13 cellular contexts compared by ENCODE assay signal in genomic region chr1:167499106-167499505, GRCh38. TPM values are rescaled to one million over a fixed set of nuclear protein-coding genes. Genes with fewer than 3 reads are reported as not detected.
DNase-seq lines count a peak whose midpoint lies in the region; ATAC-seq and TF ChIP-seq lines count a peak whose summit lies in the region.
"Had no signal": no experiment of that assay in that cellular context is flagged by ENCODE, and none has a peak within 500 bp of the region (broad histone marks: within the 10 kb centered on the region; RNA-seq: fewer than 3 reads in every experiment).

No MANE protein-coding gene starts in this region.

- H3K27me3 ChIP-seq in CD8-positive, alpha-beta T cell (ENCODE audit: insufficient read depth, low read length): no peaks in the 10 kb centered on the region
- H3K27me3 ChIP-seq in MM.1S (replicated peaks; ENCODE audit: insufficient read depth, low read length): no peaks in the 10 kb centered on the region

- H3F3A ChIP-seq in MM.1S (ENCODE audit: insufficient read depth, low read length): peaks cover 18% of the 10 kb centered on the region

- peak overlapping the region; percentile 58 for H3K4me3 Mint-ChIP-seq in CD8-positive, alpha-beta T cell
- H3K4me3 Mint-ChIP-seq in activated naive CD8-positive, alpha-beta T cell treated with anti-CD3 and anti-CD28 coated beads, Interleukin-2, amount 10 ng/mL, durations not matched to agents 7 days and 5 days: peak overlapping the region; percentile 75

- no peak for ATAC-seq in CD8-positive, alpha-beta T cell
- ATAC-seq in GM19438 (IDR thresholded peaks at IDR 0.05; ENCODE audit: low read depth, unreplicated experiment) (peak; percentile 22), GM18519 (IDR thresholded peaks at IDR 0.05; ENCODE audit: low FRiP score, unreplicated experiment) (no peak)
- peak; percentile 41 for ATAC-seq in activated naive CD8-positive, alpha-beta T cell treated with anti-CD3 and anti-CD28 coated beads, Interleukin-2, amount 10 ng/mL, durations not matched to agents 7 days and 5 days (ENCODE audit: low read depth)
- ATAC-seq: gastroesophageal sphincter, SK-N-SH treated with all-trans-retinoic acid at 6 μM for 48 hours had no signal

- intact Hi-C loops in CD8-positive, alpha-beta T cell (cut with DNase I, micrococcal nuclease): loop anchor here in 1 of 2 experiments (2.0 kb wide), 1 partner anchor 14 kb away; no protein-coding TSS in a partner anchor

- H3K27me3 Mint-ChIP-seq in CD8-positive, alpha-beta T cell (ENCODE audit: low read depth): no peaks in the 10 kb centered on the region
- H3K27me3 Mint-ChIP-seq in activated naive CD8-positive, alpha-beta T cell treated with anti-CD3 and anti-CD28 coated beads, Interleukin-2, amount 10 ng/mL, durations not matched to agents 7 days and 5 days: no peaks in the 10 kb centered on the region

- H3K9me3 Mint-ChIP-seq in CD8-positive, alpha-beta T cell: no peaks in the 10 kb centered on the region
- no peaks in the 10 kb centered on the region for H3K9me3 Mint-ChIP-seq in activated naive CD8-positive, alpha-beta T cell treated with anti-CD3 and anti-CD28 coated beads, Interleukin-2, amount 10 ng/mL, durations not matched to agents 7 days and 5 days

- H3K27ac Mint-ChIP-seq in CD8-positive, alpha-beta T cell: peak overlapping the region; percentile 86
- H3K27ac Mint-ChIP-seq in activated naive CD8-positive, alpha-beta T cell treated with anti-CD3 and anti-CD28 coated beads, Interleukin-2, amount 10 ng/mL, durations not matched to agents 7 days and 5 days: peak overlapping the region; percentile 88

- peaks cover 100% of the 10 kb centered on the region for H3K4me1 ChIP-seq in CD8-positive, alpha-beta T cell (ENCODE audit: insufficient read depth, low read length)
- peaks cover 22% of the 10 kb centered on the region for H3K4me1 ChIP-seq in MM.1S (ENCODE audit: low read length)
- H3K4me1 ChIP-seq: gastroesophageal sphincter had no signal

- no peak overlapping the region for H3K4me3 ChIP-seq in CD8-positive, alpha-beta T cell (ENCODE audit: low read depth, low read length)
- no peak overlapping the region for H3K4me3 ChIP-seq in MM.1S (ENCODE audit: low read length)
- H3K4me3 ChIP-seq: gastroesophageal sphincter had no signal

- peaks cover 36% of the 10 kb centered on the region for H3K36me3 ChIP-seq in CD8-positive, alpha-beta T cell (ENCODE audit: insufficient read depth, low read length)
- no peaks in the 10 kb centered on the region for H3K36me3 ChIP-seq in MM.1S (replicated peaks; ENCODE audit: insufficient read depth, low read length)
- H3K36me3 ChIP-seq: gastroesophageal sphincter, neutrophil had no signal

- no peak overlapping the region for H3K9ac ChIP-seq in MM.1S (ENCODE audit: low read length)

- CTCF ChIA-PET in CD8-positive, alpha-beta T cell (lab: Charles Lee): interaction anchor here (0.6 to 4.1 kb wide), 8 partner anchors 12 to 60 kb away, joined by 3 to 17 read pairs (median 3); partner anchors contain the start of gene CD247

- no peak overlapping the region for H3K27ac ChIP-seq in CD8-positive, alpha-beta T cell (ENCODE audit: low read depth, low read length)
- peak overlapping the region; percentile 37; the same call in 1 of the 2 replicates for H3K27ac ChIP-seq in MM.1S (ENCODE audit: low read length)
- H3K27ac ChIP-seq: gastroesophageal sphincter, neutrophil had no signal

- H3K79me2 ChIP-seq in MM.1S (ENCODE audit: low read length): no peaks in the 10 kb centered on the region

- H3K36me3 Mint-ChIP-seq in CD8-positive, alpha-beta T cell: peaks cover 90% of the 10 kb centered on the region
- H3K36me3 Mint-ChIP-seq in activated naive CD8-positive, alpha-beta T cell treated with anti-CD3 and anti-CD28 coated beads, Interleukin-2, amount 10 ng/mL, durations not matched to agents 7 days and 5 days: peaks cover 42% of the 10 kb centered on the region

- peaks cover 99% of the 10 kb centered on the region for H3K4me1 Mint-ChIP-seq in CD8-positive, alpha-beta T cell (ENCODE audit: low read depth)
- peaks cover 84% of the 10 kb centered on the region for H3K4me1 Mint-ChIP-seq in activated naive CD8-positive, alpha-beta T cell treated with anti-CD3 and anti-CD28 coated beads, Interleukin-2, amount 10 ng/mL, durations not matched to agents 7 days and 5 days

- TF ChIP-seq CTCF in CD8-positive, alpha-beta T cell (IDR thresholded peaks at IDR 0.05): no peak
- TF ChIP-seq CTCF in MM.1S (IDR thresholded peaks at IDR 0.05; ENCODE audit: low read length): peak; percentile 24; the same call in 1 of the 2 replicates

- H3K4me2 ChIP-seq in MM.1S (ENCODE audit: low read depth, low read length): peak overlapping the region; percentile 56

- peak overlapping the region; percentile 4; the same call in 1 of the 2 replicates for H2AFZ ChIP-seq in MM.1S (ENCODE audit: low read length)

- H3K9me3 ChIP-seq in CD8-positive, alpha-beta T cell (ENCODE audit: low read length): no peaks in the 10 kb centered on the region
- H3K9me3 ChIP-seq in MM.1S (replicated peaks; ENCODE audit: insufficient read depth, low read length): no peaks in the 10 kb centered on the region
- H3K9me3 ChIP-seq: gastroesophageal sphincter, neutrophil had no signal

- POLR2A ChIA-PET in CD8-positive, alpha-beta T cell (lab: Charles Lee): interaction anchor here (0.5 to 2.1 kb wide), 5 partner anchors 9 to 234 kb away, joined by 3 to 6 read pairs (median 3); partner anchors contain the start of gene CD247
- POLR2A ChIA-PET in activated naive CD8-positive, alpha-beta T cell treated with anti-CD3 and anti-CD28 coated beads, Interleukin-2, amount 10 ng/mL, durations not matched to agents 7 days and 5 days (lab: Charles Lee): interaction anchor here (0.7 to 5.0 kb wide), 7 partner anchors 12 to 281 kb away, joined by 3 to 66 read pairs (median 6); partner anchors contain the start of genes CD247 and POU2F1

- peak in 2 of 7 experiments; percentile 2 to 8 for DNase-seq in CD8-positive, alpha-beta T cell
- DNase-seq in MM.1S (peak; percentile 30), SIG-M5 treated with dmso at 0.1 percent for 504 hours (lab: John Stamatoyannopoulos, UW; ENCODE audit: unreplicated experiment) (no peak), middle frontal gyrus (ENCODE audit: extremely low spot score, low spot score) (no peak), AG08396 (ENCODE audit: low spot score) (no peak)
- no peak for DNase-seq in activated naive CD8-positive, alpha-beta T cell treated with anti-CD3 and anti-CD28 coated beads, Interleukin-2, amount 10 ng/mL, durations not matched to agents 7 days and 5 days
- DNase-seq: NCI-H1105, NCI-H774 had no signal

- no peaks in the 10 kb centered on the region for H4K20me1 ChIP-seq in MM.1S (ENCODE audit: insufficient read depth, low read length)

- no peaks in the 10 kb centered on the region for H3K9me2 ChIP-seq in MM.1S (replicated peaks; ENCODE audit: insufficient read depth, low read length)

RNA-seq across cellular contexts. Expression of gene CD247, which starts 19.2 kb away (rescaled TPM):
- total RNA-seq in CD8-positive, alpha-beta T cell: 100 to 1,000 TPM; 327 to 331 TPM
- total RNA-seq in activated naive CD8-positive, alpha-beta T cell treated with anti-CD3 and anti-CD28 coated beads, Interleukin-2, amount 10 ng/mL, durations not matched to agents 7 days and 5 days: 100 to 1,000 TPM; 252 to 276 TPM

RNA-seq across cellular contexts. Expression of gene CREG1, which starts 54.5 kb away (rescaled TPM):
- 1 to 10 TPM; 9.3 to 9.8 TPM for total RNA-seq in CD8-positive, alpha-beta T cell
- total RNA-seq in activated naive CD8-positive, alpha-beta T cell treated with anti-CD3 and anti-CD28 coated beads, Interleukin-2, amount 10 ng/mL, durations not matched to agents 7 days and 5 days: 10 to 100 TPM in 1 of 2 experiments, 1 to 10 TPM in 1; 9.8 to 11.2 TPM

Comparison
In these comparisons a context has a peak if more than half of its experiments do, and no peak if none do; other contexts are left out.
1. ATAC-seq: peak in GM19438 (single experiment) and activated naive CD8-positive, alpha-beta T cell treated with anti-CD3 and anti-CD28 coated beads, Interleukin-2, amount 10 ng/mL, durations not matched to agents 7 days and 5 days (single experiment); none in CD8-positive, alpha-beta T cell (single experiment) and GM18519 (single experiment).